In genomic region chr10:102814873-102815661, GRCh38 we compare ENCODE assay signal across 9 cellular contexts. TPM values are rescaled to one million over a fixed set of nuclear protein-coding genes. Genes with fewer than 3 reads are reported as not detected.
DNase-seq lines count a peak whose midpoint lies in the region; ATAC-seq and TF ChIP-seq lines count a peak whose summit lies in the region.
"Had no signal": no experiment of that assay in that cellular context is flagged by ENCODE, and none has a peak within 500 bp of the region (broad histone marks: within the 10 kb centered on the region; RNA-seq: fewer than 3 reads in every experiment).

No MANE protein-coding gene starts in this region.

- ATAC-seq in GM18858 (IDR thresholded peaks at IDR 0.05; ENCODE audit: unreplicated experiment): no peak

- DNase-seq in CD1c-positive myeloid dendritic cell (ENCODE audit: extremely low spot score) (peak; percentile 13), left ventricle myocardium inferior (peak; percentile 80), NCI-H2081 treated with DMSO at 0.1 percent for 48 hours (lab: John Stamatoyannopoulos, UW) (no peak), T-helper 9 cell (no peak)
- no peak for DNase-seq in activated CD4-positive, alpha-beta T cell treated with anti-CD3 and anti-CD28 coated beads for 48 hours
- DNase-seq: GOT3 had no signal

- H3K9me3 ChIP-seq in left ventricle myocardium inferior (replicated peaks): no peaks in the 10 kb centered on the region

- H3K36me3 ChIP-seq in left ventricle myocardium inferior (peaks cover 39% of the 10 kb centered on the region), rectal smooth muscle tissue (ENCODE audit: control insufficient read depth, insufficient read depth, low read length) (peaks cover 24% of the 10 kb centered on the region)

- H3K4me1 ChIP-seq in left ventricle myocardium inferior (peaks cover 71% of the 10 kb centered on the region), rectal smooth muscle tissue (ENCODE audit: control insufficient read depth, insufficient read depth, low read length) (peaks cover 17% of the 10 kb centered on the region)

- H3K27ac ChIP-seq in adipose tissue (ENCODE audit: low read depth, low read length): peak overlapping the region; percentile 88
- peak overlapping the region; percentile 92 for H3K27ac ChIP-seq in left ventricle myocardium inferior (replicated peaks)
- H3K27ac ChIP-seq in rectal smooth muscle tissue (ENCODE audit: low read depth, low read length): peak overlapping the region; percentile 88

- no peak for TF ChIP-seq CTCF in left ventricle myocardium inferior (IDR thresholded peaks at IDR 0.05; ENCODE audit: borderline replicate concordance)

- peak overlapping the region; percentile 12 for H3K4me3 ChIP-seq in left ventricle myocardium inferior
- H3K4me3 ChIP-seq in rectal smooth muscle tissue (ENCODE audit: low read length): no peak overlapping the region

- 68 to 78% (median 73%) methylated on average over 23 of the region's 23 CpGs for WGBS in adipose tissue, 3 donors

- H3K27me3 ChIP-seq in left ventricle myocardium inferior (ENCODE audit: low read depth): no peaks in the 10 kb centered on the region
- no peaks in the 10 kb centered on the region for H3K27me3 ChIP-seq in rectal smooth muscle tissue (ENCODE audit: control insufficient read depth, insufficient read depth, low read length)

- intact Hi-C loops in left ventricle myocardium inferior (cut with micrococcal nuclease): no loop called here

- no peak overlapping the region for H3K9ac ChIP-seq in rectal smooth muscle tissue (ENCODE audit: low read length)

RNA-seq across cellular contexts. Expression of gene CYP17A1, which starts 22.1 kb away (rescaled TPM):
- polyA plus RNA-seq in adipose tissue: 1 to 10 TPM in 1 of 3 donors, under 1 TPM in 2; 0.34 to 2.4 (median 0.46) TPM
- not detected for total RNA-seq in left ventricle myocardium inferior

RNA-seq across cellular contexts. Expression of gene BORCS7, which starts 39.0 kb away (rescaled TPM):
- polyA plus RNA-seq in adipose tissue: 10 to 100 TPM; 21.4 to 37.8 (median 28.0) TPM
- total RNA-seq in left ventricle myocardium inferior: 14.4 TPM

RNA-seq across cellular contexts. Expression of gene AS3MT, which starts 54.2 kb away (rescaled TPM):
- 10 to 100 TPM in 1 of 3 donors, 1 to 10 TPM in 2; 2.6 to 17.0 (median 7.3) TPM for polyA plus RNA-seq in adipose tissue
- total RNA-seq in left ventricle myocardium inferior: 17.2 TPM

Comparison
In these comparisons a context has a peak if more than half of its experiments do, and no peak if none do; other contexts are left out.
1. DNase-seq: peak in CD1c-positive myeloid dendritic cell (single experiment) and left ventricle myocardium inferior (single experiment); none in NCI-H2081 treated with DMSO at 0.1 percent for 48 hours (single experiment), T-helper 9 cell (single experiment) and activated CD4-positive, alpha-beta T cell treated with anti-CD3 and anti-CD28 coated beads for 48 hours (single experiment).
2. Peak in every context shown above with its lines, with median percentiles within 50 percentile points of each other: H3K27ac ChIP-seq.